Comparison of ENCODE assay signal across 1 cellular context in genomic region chr5:158435161-158435616, GRCh38.
TF ChIP-seq lines count a peak whose summit lies in the region.

No MANE protein-coding gene starts in this region.

TF ChIP-seq in SK-N-SH treated with all-trans-retinoic acid at 6 μM for 48 hours, 23 proteins besides CTCF, POLR2A, EP300 and RAD21 (continued from another document):
- no peak for TF ChIP-seq ZNF565 (CRISPR knock-in tag; conservative IDR thresholded peaks at IDR 0.05; ENCODE audit: low read depth)
